Comparison of ENCODE assay signal across 6 cellular contexts in the genomic region with DNA sequence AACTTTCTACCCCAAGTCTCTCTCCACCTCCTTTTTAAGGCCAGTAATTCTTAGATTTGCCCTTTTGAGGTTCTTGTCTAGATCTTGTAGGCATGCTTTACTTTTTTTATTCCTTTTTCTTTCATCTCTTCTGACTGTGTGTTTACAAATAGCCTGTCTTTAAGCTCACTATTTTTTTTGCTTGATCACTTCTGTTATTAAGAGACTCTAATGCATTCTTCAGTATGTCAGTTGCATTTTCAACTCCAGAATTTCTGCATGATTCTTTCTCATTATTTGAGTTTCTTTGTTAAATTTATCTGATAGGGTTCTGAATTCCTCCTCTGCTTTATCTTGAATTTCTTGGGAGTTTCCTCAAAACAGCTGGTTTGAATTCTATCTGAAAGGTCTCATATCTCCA.
"Had no signal": no experiment of that assay in that cellular context is flagged by ENCODE, and none has a peak within 500 bp of the region (broad histone marks: within the 10 kb centered on the region; RNA-seq: fewer than 3 reads in every experiment).

No MANE protein-coding gene starts in this region.

- H3K4me3 ChIP-seq: GM12878 had no signal

- FAIRE-seq: G401.6, GM12878, GM12891, GM12892 had no signal

- ATAC-seq: GM12878 had no signal

- DNase-seq: GDM1, GF-D8 had no signal
